ENCODE assay signal across 32 cellular contexts in the genomic region with DNA sequence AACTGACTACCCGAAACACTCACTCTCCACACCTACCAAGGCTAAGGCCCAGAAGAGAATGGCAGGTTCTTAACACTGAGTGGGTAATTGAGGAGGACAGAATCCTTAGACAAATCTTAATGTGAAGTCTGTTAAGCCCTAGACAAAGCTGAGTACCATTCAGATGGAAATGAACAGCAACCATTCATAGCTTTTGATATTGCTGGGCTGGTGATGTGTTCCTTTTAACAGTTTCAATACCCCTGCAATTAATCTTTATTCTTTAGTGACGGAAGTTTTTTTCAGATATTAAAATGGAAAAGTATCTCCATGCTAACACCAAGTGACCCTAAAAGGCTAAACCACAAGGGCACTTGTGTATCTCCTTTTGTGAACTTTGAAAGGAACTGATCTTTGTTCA.
"Had no signal": no experiment of that assay in that cellular context is flagged by ENCODE, and none has a peak within 500 bp of the region (broad histone marks: within the 10 kb centered on the region; RNA-seq: fewer than 3 reads in every experiment).

No MANE protein-coding gene starts in this region.

- ATAC-seq: activated CD4-positive, alpha-beta T cell treated with anti-CD3 and anti-CD28 coated beads for 36 hours; activated CD8-positive, alpha-beta memory T cell treated with anti-CD3 and anti-CD28 coated beads, Interleukin-2, amount 10 ng/mL, durations not matched to agents 7 days and 5 days; activated CD8-positive, alpha-beta T cell treated with anti-CD3 and anti-CD28 coated beads, Interleukin-2, amount 10 ng/mL, durations not matched to agents 7 days and 5 days; activated naive CD4-positive, alpha-beta T cell treated with anti-CD3 and anti-CD28 coated beads, Interleukin-2, amount 50 U/mL, for 72 hours; activated T-cell treated with anti-CD3 and anti-CD28 coated beads, Interleukin-2, amount 50 U/mL, for 72 hours; gastroesophageal sphincter; heart right ventricle; T-helper 17 cell had no signal

- DNase-seq: activated B cell treated with CpG ODN at 0.5 μM for 24 hours; activated CD4-positive, alpha-beta memory T cell treated with anti-CD3 and anti-CD28 coated beads for 36 hours; activated CD4-positive, alpha-beta T cell treated with anti-CD3 and anti-CD28 coated beads for 36 hours; activated CD4-positive, alpha-beta T cell treated with anti-CD3 and anti-CD28 coated beads, Interleukin-2, amount 10 ng/mL, durations not matched to agents 24 days and 14 days; activated CD4-positive, CD25-positive, alpha-beta regulatory T cell treated with anti-CD3 and anti-CD28 coated beads, Interleukin-2, amount 50 U/mL, for 72 hours; activated CD8-positive, alpha-beta memory T cell treated with anti-CD3 and anti-CD28 coated beads, Interleukin-2, amount 10 ng/mL, durations not matched to agents 7 days and 5 days; activated CD8-positive, alpha-beta memory T cell treated with anti-CD3 and anti-CD28 coated beads, Interleukin-2, amount 50 U/mL, for 4 hours; activated CD8-positive, alpha-beta T cell treated with anti-CD3 and anti-CD28 coated beads, Interleukin-2, amount 10 ng/mL, durations not matched to agents 7 days and 5 days; activated gamma-delta T cell; activated naive CD4-positive, alpha-beta T cell; activated naive CD4-positive, alpha-beta T cell treated with anti-CD3 and anti-CD28 coated beads, Interleukin-2, amount 10 ng/mL, durations not matched to agents 7 days and 5 days; activated naive CD8-positive, alpha-beta T cell treated with anti-CD3 and anti-CD28 coated beads, Interleukin-2, amount 10 ng/mL, durations not matched to agents 7 days and 5 days; activated T-cell treated with anti-CD3 and anti-CD28 coated beads, Interleukin-2, amount 50 U/mL, for 1 hour; activated T-cell treated with anti-CD3 and anti-CD28 coated beads, Interleukin-2, amount 50 U/mL, for 72 hours; central memory CD4-positive, alpha-beta T cell; cerebellar nuclear complex; colonic mucosa; effector CD8-positive, alpha-beta T cell; esophagus squamous epithelium; foreskin melanocyte; heart right ventricle; T-helper 17 cell; T1000; WERI-Rb-1 had no signal

- H3K27me3 ChIP-seq: ascending aorta, cardiac muscle cell, colonic mucosa, esophagus squamous epithelium, gastroesophageal sphincter had no signal

- FAIRE-seq: endometrium, endothelial cell of umbilical vein had no signal

- H3K27ac ChIP-seq: ascending aorta, breast epithelium, cardiac muscle cell, colonic mucosa, epithelial cell of prostate, esophagus squamous epithelium, gastroesophageal sphincter, heart right ventricle, WERI-Rb-1 had no signal

- H3K36me3 ChIP-seq: ascending aorta, breast epithelium, cardiac muscle cell, colonic mucosa, WERI-Rb-1 had no signal

- H3K9me3 ChIP-seq: ascending aorta, colonic mucosa, esophagus squamous epithelium, gastroesophageal sphincter, heart right ventricle had no signal

- H3K4me3 ChIP-seq: ascending aorta, breast epithelium, cardiac muscle cell, colonic mucosa, esophagus squamous epithelium, gastroesophageal sphincter, heart right ventricle had no signal

- H3K4me1 ChIP-seq: ascending aorta, breast epithelium, colonic mucosa, esophagus squamous epithelium, gastroesophageal sphincter, heart right ventricle had no signal
